ENCODE assay signal across 1 cellular context in the genomic region with DNA sequence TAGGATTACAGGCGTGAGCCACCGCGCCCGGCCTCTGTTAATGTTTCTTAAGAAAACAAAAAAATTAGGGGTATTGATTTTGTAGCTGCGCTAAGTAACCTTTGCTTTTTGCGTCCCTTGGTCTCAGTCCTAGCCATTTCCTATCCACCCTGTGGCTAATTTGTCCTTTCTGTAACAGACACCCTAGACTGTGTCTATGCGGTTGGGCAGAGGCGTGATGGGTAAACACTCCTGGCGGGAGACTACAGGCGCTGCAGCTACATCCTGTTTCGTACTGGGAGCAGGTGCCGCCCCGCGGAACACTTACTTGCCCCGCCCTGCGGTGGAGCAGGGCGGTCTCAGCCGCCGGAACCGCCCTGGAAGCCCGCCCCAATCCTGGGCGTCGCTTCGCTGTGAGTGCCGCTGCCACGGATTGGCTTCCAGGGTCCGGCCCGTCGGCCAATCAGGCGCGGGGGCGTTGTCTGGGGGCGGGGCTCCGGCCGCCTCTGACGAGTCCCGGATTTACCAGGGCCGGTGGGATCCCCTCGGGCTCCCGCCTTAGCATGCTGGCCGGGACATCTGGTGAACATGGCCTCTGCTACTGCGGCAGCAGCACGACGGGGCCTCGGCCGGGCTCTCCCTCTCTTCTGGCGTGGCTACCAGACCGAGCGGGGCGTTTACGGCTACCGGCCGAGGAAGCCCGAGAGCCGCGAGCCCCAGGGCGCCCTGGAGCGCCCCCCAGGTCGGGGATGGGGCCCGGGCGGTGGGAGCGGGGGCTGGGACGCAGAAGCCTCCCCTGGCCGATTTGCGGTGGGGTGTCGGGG.
TF ChIP-seq lines count a peak whose summit lies in the region.

A gene with protein sequence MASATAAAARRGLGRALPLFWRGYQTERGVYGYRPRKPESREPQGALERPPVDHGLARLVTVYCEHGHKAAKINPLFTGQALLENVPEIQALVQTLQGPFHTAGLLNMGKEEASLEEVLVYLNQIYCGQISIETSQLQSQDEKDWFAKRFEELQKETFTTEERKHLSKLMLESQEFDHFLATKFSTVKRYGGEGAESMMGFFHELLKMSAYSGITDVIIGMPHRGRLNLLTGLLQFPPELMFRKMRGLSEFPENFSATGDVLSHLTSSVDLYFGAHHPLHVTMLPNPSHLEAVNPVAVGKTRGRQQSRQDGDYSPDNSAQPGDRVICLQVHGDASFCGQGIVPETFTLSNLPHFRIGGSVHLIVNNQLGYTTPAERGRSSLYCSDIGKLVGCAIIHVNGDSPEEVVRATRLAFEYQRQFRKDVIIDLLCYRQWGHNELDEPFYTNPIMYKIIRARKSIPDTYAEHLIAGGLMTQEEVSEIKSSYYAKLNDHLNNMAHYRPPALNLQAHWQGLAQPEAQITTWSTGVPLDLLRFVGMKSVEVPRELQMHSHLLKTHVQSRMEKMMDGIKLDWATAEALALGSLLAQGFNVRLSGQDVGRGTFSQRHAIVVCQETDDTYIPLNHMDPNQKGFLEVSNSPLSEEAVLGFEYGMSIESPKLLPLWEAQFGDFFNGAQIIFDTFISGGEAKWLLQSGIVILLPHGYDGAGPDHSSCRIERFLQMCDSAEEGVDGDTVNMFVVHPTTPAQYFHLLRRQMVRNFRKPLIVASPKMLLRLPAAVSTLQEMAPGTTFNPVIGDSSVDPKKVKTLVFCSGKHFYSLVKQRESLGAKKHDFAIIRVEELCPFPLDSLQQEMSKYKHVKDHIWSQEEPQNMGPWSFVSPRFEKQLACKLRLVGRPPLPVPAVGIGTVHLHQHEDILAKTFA (plus strand): TSS at position 488 of the 803 bp plus-strand sequence. CDS start 80 bp downstream, at position 568.

TF ChIP-seq in HepG2, 621 proteins besides CTCF, POLR2A, EP300 and RAD21 (continued from another document):
- TF ChIP-seq, protein P1, sequence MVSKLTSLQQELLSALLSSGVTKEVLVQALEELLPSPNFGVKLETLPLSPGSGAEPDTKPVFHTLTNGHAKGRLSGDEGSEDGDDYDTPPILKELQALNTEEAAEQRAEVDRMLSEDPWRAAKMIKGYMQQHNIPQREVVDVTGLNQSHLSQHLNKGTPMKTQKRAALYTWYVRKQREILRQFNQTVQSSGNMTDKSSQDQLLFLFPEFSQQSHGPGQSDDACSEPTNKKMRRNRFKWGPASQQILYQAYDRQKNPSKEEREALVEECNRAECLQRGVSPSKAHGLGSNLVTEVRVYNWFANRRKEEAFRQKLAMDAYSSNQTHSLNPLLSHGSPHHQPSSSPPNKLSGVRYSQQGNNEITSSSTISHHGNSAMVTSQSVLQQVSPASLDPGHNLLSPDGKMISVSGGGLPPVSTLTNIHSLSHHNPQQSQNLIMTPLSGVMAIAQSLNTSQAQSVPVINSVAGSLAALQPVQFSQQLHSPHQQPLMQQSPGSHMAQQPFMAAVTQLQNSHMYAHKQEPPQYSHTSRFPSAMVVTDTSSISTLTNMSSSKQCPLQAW (CRISPR knock-in tag; IDR thresholded peaks at IDR 0.05), result peak; percentile 76
- TF ChIP-seq, protein P2, sequence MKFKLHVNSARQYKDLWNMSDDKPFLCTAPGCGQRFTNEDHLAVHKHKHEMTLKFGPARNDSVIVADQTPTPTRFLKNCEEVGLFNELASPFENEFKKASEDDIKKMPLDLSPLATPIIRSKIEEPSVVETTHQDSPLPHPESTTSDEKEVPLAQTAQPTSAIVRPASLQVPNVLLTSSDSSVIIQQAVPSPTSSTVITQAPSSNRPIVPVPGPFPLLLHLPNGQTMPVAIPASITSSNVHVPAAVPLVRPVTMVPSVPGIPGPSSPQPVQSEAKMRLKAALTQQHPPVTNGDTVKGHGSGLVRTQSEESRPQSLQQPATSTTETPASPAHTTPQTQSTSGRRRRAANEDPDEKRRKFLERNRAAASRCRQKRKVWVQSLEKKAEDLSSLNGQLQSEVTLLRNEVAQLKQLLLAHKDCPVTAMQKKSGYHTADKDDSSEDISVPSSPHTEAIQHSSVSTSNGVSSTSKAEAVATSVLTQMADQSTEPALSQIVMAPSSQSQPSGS (CRISPR knock-in tag; IDR thresholded peaks at IDR 0.05), result peak; percentile 43; the same call in 1 of the 2 replicates
- TF ChIP-seq ZNF775 (CRISPR knock-in tag; IDR thresholded peaks at IDR 0.05; ENCODE audit: borderline replicate concordance) (0 out of 2 replicates have a peak, but pooled peaks have one; percentile 17), ONECUT2 (CRISPR knock-in tag; IDR thresholded peaks at IDR 0.05) (0 out of 2 replicates have a peak, but pooled peaks have one; percentile 27), FOXK2 (IDR thresholded peaks at IDR 0.05) (peak; percentile 63; the same call in 1 of the 2 replicates), KDM2A (CRISPR knock-in tag; IDR thresholded peaks at IDR 0.05; ENCODE audit: borderline replicate concordance, low read depth) (peak; percentile 53), RFXAP (CRISPR knock-in tag; IDR thresholded peaks at IDR 0.05; ENCODE audit: borderline replicate concordance) (peak; percentile 39; the same call in 1 of the 2 replicates), KDM1A (CRISPR knock-in tag; IDR thresholded peaks at IDR 0.05) (no peak), ZNF331 (CRISPR knock-in tag; IDR thresholded peaks at IDR 0.05) (peak; percentile 82; the same call in 1 of the 2 replicates), NFYB (CRISPR knock-in tag; IDR thresholded peaks at IDR 0.05) (peak; percentile 95), ZNF33B (CRISPR knock-in tag; IDR thresholded peaks at IDR 0.05) (no peak), ATF7 (IDR thresholded peaks at IDR 0.05) (no peak), ATF7 (CRISPR knock-in tag; IDR thresholded peaks at IDR 0.05) (no peak), ZNF232 (CRISPR knock-in tag; IDR thresholded peaks at IDR 0.05; ENCODE audit: borderline replicate concordance) (no peak), ZNF24 (IDR thresholded peaks at IDR 0.05) (no peak), JARID2 (CRISPR knock-in tag; IDR thresholded peaks at IDR 0.05; ENCODE audit: insufficient replicate concordance) (peak; percentile 58)
- TF ChIP-seq, protein P3, sequence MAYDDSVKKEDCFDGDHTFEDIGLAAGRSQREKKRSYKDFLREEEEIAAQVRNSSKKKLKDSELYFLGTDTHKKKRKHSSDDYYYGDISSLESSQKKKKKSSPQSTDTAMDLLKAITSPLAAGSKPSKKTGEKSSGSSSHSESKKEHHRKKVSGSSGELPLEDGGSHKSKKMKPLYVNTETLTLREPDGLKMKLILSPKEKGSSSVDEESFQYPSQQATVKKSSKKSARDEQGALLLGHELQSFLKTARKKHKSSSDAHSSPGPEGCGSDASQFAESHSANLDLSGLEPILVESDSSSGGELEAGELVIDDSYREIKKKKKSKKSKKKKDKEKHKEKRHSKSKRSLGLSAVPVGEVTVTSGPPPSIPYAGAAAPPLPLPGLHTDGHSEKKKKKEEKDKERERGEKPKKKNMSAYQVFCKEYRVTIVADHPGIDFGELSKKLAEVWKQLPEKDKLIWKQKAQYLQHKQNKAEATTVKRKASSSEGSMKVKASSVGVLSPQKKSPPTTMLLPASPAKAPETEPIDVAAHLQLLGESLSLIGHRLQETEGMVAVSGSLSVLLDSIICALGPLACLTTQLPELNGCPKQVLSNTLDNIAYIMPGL (CRISPR knock-in tag; IDR thresholded peaks at IDR 0.05; ENCODE audit: borderline replicate concordance in 1 of 2, low read depth in 1 of 2), result peak; percentile 58 to 77; a peak in 3 of 4 replicates
- TF ChIP-seq, protein P4, sequence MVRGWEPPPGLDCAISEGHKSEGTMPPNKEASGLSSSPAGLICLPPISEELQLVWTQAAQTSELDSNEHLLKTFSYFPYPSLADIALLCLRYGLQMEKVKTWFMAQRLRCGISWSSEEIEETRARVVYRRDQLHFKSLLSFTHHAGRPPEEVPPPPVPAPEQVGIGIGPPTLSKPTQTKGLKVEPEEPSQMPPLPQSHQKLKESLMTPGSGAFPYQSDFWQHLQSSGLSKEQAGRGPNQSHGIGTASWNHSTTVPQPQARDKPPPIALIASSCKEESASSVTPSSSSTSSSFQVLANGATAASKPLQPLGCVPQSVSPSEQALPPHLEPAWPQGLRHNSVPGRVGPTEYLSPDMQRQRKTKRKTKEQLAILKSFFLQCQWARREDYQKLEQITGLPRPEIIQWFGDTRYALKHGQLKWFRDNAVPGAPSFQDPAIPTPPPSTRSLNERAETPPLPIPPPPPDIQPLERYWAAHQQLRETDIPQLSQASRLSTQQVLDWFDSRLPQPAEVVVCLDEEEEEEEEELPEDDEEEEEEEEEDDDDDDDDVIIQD (CRISPR knock-in tag; IDR thresholded peaks at IDR 0.05; ENCODE audit: low read depth), result peak; percentile 61; the same call in 1 of the 2 replicates
- TF ChIP-seq, protein P5, sequence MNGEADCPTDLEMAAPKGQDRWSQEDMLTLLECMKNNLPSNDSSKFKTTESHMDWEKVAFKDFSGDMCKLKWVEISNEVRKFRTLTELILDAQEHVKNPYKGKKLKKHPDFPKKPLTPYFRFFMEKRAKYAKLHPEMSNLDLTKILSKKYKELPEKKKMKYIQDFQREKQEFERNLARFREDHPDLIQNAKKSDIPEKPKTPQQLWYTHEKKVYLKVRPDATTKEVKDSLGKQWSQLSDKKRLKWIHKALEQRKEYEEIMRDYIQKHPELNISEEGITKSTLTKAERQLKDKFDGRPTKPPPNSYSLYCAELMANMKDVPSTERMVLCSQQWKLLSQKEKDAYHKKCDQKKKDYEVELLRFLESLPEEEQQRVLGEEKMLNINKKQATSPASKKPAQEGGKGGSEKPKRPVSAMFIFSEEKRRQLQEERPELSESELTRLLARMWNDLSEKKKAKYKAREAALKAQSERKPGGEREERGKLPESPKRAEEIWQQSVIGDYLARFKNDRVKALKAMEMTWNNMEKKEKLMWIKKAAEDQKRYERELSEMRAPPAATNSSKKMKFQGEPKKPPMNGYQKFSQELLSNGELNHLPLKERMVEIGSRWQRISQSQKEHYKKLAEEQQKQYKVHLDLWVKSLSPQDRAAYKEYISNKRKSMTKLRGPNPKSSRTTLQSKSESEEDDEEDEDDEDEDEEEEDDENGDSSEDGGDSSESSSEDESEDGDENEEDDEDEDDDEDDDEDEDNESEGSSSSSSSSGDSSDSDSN (CRISPR knock-in tag; IDR thresholded peaks at IDR 0.05), result peak; percentile 53; the same call in 1 of the 2 replicates
- TF ChIP-seq, protein P6, sequence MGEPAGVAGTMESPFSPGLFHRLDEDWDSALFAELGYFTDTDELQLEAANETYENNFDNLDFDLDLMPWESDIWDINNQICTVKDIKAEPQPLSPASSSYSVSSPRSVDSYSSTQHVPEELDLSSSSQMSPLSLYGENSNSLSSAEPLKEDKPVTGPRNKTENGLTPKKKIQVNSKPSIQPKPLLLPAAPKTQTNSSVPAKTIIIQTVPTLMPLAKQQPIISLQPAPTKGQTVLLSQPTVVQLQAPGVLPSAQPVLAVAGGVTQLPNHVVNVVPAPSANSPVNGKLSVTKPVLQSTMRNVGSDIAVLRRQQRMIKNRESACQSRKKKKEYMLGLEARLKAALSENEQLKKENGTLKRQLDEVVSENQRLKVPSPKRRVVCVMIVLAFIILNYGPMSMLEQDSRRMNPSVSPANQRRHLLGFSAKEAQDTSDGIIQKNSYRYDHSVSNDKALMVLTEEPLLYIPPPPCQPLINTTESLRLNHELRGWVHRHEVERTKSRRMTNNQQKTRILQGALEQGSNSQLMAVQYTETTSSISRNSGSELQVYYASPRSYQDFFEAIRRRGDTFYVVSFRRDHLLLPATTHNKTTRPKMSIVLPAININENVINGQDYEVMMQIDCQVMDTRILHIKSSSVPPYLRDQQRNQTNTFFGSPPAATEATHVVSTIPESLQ (CRISPR knock-in tag; conservative IDR thresholded peaks at IDR 0.05), result 0 out of 2 replicates have a peak, but pooled peaks have one; percentile 22
- TF ChIP-seq, protein P7, sequence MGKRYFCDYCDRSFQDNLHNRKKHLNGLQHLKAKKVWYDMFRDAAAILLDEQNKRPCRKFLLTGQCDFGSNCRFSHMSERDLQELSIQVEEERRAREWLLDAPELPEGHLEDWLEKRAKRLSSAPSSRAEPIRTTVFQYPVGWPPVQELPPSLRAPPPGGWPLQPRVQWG (CRISPR knock-in tag; IDR thresholded peaks at IDR 0.05; ENCODE audit: borderline replicate concordance, low read depth), result no peak
